8 cellular contexts compared by ENCODE assay signal in the genomic region with DNA sequence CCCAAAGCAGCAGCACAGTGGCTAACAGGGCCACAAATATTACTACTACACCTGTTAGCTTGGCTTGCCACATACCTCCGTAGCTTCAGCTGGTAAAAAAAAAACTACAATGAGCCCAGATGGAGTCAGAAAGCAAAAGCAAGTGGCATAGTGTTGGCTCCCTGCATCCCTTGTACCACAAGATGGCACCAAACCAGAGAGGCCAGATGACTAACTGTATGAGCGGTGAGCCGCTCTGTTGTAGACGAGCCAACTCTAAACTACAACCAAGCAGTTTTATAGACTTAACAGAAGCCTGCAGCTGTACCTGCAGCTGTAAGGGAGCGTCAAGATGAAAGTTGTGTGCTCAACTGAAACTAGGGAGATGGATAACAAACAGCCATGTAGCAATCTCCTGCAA.
DNase-seq lines count a peak whose midpoint lies in the region; ATAC-seq and TF ChIP-seq lines count a peak whose summit lies in the region.

No MANE protein-coding gene starts in this region.

- CTCF ChIA-PET in RWPE1 (lab: Yijun Ruan, JAX), result interaction anchor here (0.6 to 1.7 kb wide), 4 partner anchors 19 to 326 kb away, joined by 4 to 11 read pairs (median 5); no protein-coding TSS in a partner anchor

- TF ChIP-seq CTCF in RWPE1 (conservative IDR thresholded peaks at IDR 0.05; ENCODE audit: low read depth), result 0 out of 2 replicates have a peak, but pooled peaks have one; percentile 20
- no peak for TF ChIP-seq CTCF in GM20000 (IDR thresholded peaks at IDR 0.05; ENCODE audit: extremely low read depth, missing control alignments)

- ATAC-seq in GM21528 (IDR thresholded peaks at IDR 0.05; ENCODE audit: low FRiP score, unreplicated experiment), result peak; percentile 78

- H3K27ac ChIP-seq in RWPE1, result no peak overlapping the region

- DNase-seq in Ammon's horn (ENCODE audit: low spot score) (peak; percentile 18), RWPE1 (ENCODE audit: low spot score) (no peak), iPS-NIHi7 (ENCODE audit: extremely low spot score) (peak; percentile 52), dedifferentiated amniotic fluid mesenchymal stem cell (ENCODE audit: extremely low spot score) (no peak), 8988T (no peak), GM20000 (ENCODE audit: low spot score) (no peak), cerebellum (ENCODE audit: low spot score) (no peak)

- POLR2A ChIA-PET in RWPE1 (lab: Yijun Ruan, JAX; ENCODE audit: low non-redundant PET), result no interaction called here

Comparison
In these comparisons a context has a peak if more than half of its experiments do, and no peak if none do; other contexts are left out.
1. DNase-seq: peak in Ammon's horn (single experiment) and iPS-NIHi7 (single experiment); none in RWPE1 (single experiment), dedifferentiated amniotic fluid mesenchymal stem cell (single experiment), 8988T (single experiment), GM20000 (single experiment) and cerebellum (single experiment).